21 cellular contexts compared by ENCODE assay signal in the genomic region with DNA sequence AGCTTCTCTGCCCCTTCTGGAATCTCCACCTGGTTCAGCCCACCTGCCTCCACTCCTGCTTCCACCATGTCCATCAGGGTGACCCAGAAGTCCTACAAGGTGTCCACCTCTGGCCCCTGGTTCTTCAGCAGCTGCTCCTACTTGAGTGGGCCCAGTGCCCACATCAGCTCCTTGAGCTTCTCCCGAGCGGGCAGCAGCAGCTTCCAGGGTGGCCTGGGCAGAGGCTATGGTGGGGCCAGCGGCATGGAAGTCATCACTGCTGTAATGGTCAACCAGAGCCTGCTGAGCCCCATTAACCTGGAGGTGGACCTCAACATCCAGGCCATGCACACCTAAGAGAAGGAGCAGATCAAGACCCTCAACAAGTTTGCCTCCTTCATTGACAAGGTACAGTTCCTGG.
"Had no signal": no experiment of that assay in that cellular context is flagged by ENCODE, and none has a peak within 500 bp of the region (broad histone marks: within the 10 kb centered on the region; RNA-seq: fewer than 3 reads in every experiment).

No MANE protein-coding gene starts in this region.

- DNase-seq: hippocampal formation; hypothalamus; immature natural killer cell; islet precursor cell; kidney; kidney glomerular epithelial cell; left cardiac atrium; left colon; left lung; left ventricle myocardium inferior; left ventricle myocardium superior; lower lobe of right lung; mammary epithelial cell; mesenchymal stem cell; mesendoderm; midbrain; mucosa of descending colon; naive B cell; naive thymus-derived CD4-positive, alpha-beta T cell had no signal

- H3K4me3 Mint-ChIP-seq: immature natural killer cell; memory B cell; mesothelial cell of epicardium; naive thymus-derived CD4-positive, alpha-beta T cell had no signal

- H3K27me3 Mint-ChIP-seq: memory B cell had no signal

- H3K4me1 Mint-ChIP-seq: immature natural killer cell; memory B cell; mesothelial cell of epicardium; naive B cell; naive thymus-derived CD4-positive, alpha-beta T cell had no signal

- H3K27ac Mint-ChIP-seq: immature natural killer cell; memory B cell; mesothelial cell of epicardium; naive thymus-derived CD4-positive, alpha-beta T cell had no signal

- H3K36me3 Mint-ChIP-seq: immature natural killer cell; mesothelial cell of epicardium; naive thymus-derived CD4-positive, alpha-beta T cell had no signal
